Comparison of ENCODE assay signal across 25 cellular contexts in genomic region chr7:131112431-131112830, GRCh38.
DNase-seq lines count a peak whose midpoint lies in the region; ATAC-seq, FAIRE-seq and TF ChIP-seq lines count a peak whose summit lies in the region.
"Had no signal": no experiment of that assay in that cellular context is flagged by ENCODE, and none has a peak within 500 bp of the region (broad histone marks: within the 10 kb centered on the region; RNA-seq: fewer than 3 reads in every experiment).

No MANE protein-coding gene starts in this region.

- peaks cover 18% of the 10 kb centered on the region for H3K79me2 ChIP-seq in HepG2 (ENCODE audit: insufficient read depth, low read length)

- no peak for TF ChIP-seq RAD21 in HepG2 (CRISPR knock-in tag; IDR thresholded peaks at IDR 0.05)

- H4K20me1 ChIP-seq in BLaER1 (no peaks in the 10 kb centered on the region), HepG2 (ENCODE audit: insufficient read depth, low read length) (no peaks in the 10 kb centered on the region)

- H3K36me3 ChIP-seq in BLaER1 (no peaks in the 10 kb centered on the region), HepG2 (replicated peaks in 1 of 2; ENCODE audit: control insufficient read depth in 1 of 2, insufficient read depth in 2 of 2, low read length in 2 of 2) (no peaks in the 10 kb centered on the region), psoas muscle (ENCODE audit: insufficient read depth in 1 of 2, low read depth in 1 of 2) (peaks cover 0 to 3% of the 10 kb centered on the region in 2 donors)
- H3K36me3 ChIP-seq in naive thymus-derived CD4-positive, alpha-beta T cell (ENCODE audit: control insufficient read depth in 2 of 3, insufficient read depth in 3 of 3, low read length in 3 of 3), result peaks cover 0 to 9% (median 0%) of the 10 kb centered on the region in 3 experiments
- H3K36me3 ChIP-seq: thoracic aorta, uterus had no signal

- peaks cover 0 to 6% (median under 1%) of the 10 kb centered on the region in 11 donors for H3K9me3 Mint-ChIP-seq in naive thymus-derived CD4-positive, alpha-beta T cell
- H3K9me3 Mint-ChIP-seq: CD8-positive, alpha-beta T cell had no signal

- H3K4me1 ChIP-seq in BLaER1 (peaks cover 45% of the 10 kb centered on the region), HepG2 (ENCODE audit: insufficient read depth, low read length) (peaks cover 30% of the 10 kb centered on the region), psoas muscle (peaks cover 17% of the 10 kb centered on the region)
- peaks cover 18 to 24% of the 10 kb centered on the region in 2 donors for H3K4me1 ChIP-seq in naive thymus-derived CD4-positive, alpha-beta T cell (ENCODE audit: control insufficient read depth in 2 of 2, insufficient read depth in 2 of 2, low read length in 2 of 2)

- WGBS in HepG2 (ENCODE audit: low lambda C conversion rate), result 88% methylated on average over 1 of the region's 1 CpG
- WGBS in psoas muscle, 3 donors, result 63 to 91% (median 70%) methylated on average over 1 of the region's 1 CpG

- CTCF ChIA-PET in naive thymus-derived CD4-positive, alpha-beta T cell (lab: Charles Lee), result no interaction called here
- CTCF ChIA-PET in HepG2 (lab: Yijun Ruan, JAX; ENCODE audit: low intra/inter-chr PET ratio, low total read pairs), result no interaction called here

- no peaks in the 10 kb centered on the region for H3K27me3 Mint-ChIP-seq in T-helper 17 cell
- peaks cover 0 to 19% (median 0%) of the 10 kb centered on the region in 5 donors for H3K27me3 Mint-ChIP-seq in naive thymus-derived CD4-positive, alpha-beta T cell
- H3K27me3 Mint-ChIP-seq: activated naive CD8-positive, alpha-beta T cell had no signal

- no peak for TF ChIP-seq CTCF in GM12865 (IDR thresholded peaks at IDR 0.05; ENCODE audit: insufficient read depth, low read depth, low read length, missing control alignments)
- TF ChIP-seq CTCF in HepG2 (CRISPR knock-in tag; IDR thresholded peaks at IDR 0.05), result no peak
- TF ChIP-seq CTCF in psoas muscle (IDR thresholded peaks at IDR 0.05), result no peak

- TF ChIP-seq EP300 in HepG2 (IDR thresholded peaks at IDR 0.05; ENCODE audit: low read depth in 2 of 2, low read length in 2 of 2) (no peak), HepG2 (CRISPR knock-in tag; IDR thresholded peaks at IDR 0.05; ENCODE audit: borderline replicate concordance) (no peak)

- H2AFZ ChIP-seq in HepG2 (ENCODE audit: low read length), result no peak overlapping the region

- intact Hi-C loops in naive thymus-derived CD4-positive, alpha-beta T cell (cut with micrococcal nuclease), result loop anchor here in 1 of 2 donors (5.0 kb wide), 1 partner anchor 35 kb away; no protein-coding TSS in a partner anchor
- intact Hi-C loops in HepG2 (cut with micrococcal nuclease; ENCODE audit: unreplicated experiment), result no loop called here
- intact Hi-C loops in psoas muscle (cut with DNase I), result loop anchor here (5.0 kb wide), 3 partner anchors 35 to 135 kb away; no protein-coding TSS in a partner anchor

- in situ Hi-C loops in HepG2 (cut with HindIII; ENCODE audit: extremely low pct_ligation_motif_present, low pct_unique_long_range_greater_than_20kb), result no loop called here

- no peaks in the 10 kb centered on the region for H3K9me3 ChIP-seq in BLaER1
- H3K9me3 ChIP-seq in T-helper 17 cell (ENCODE audit: control insufficient read depth, low read length, poor library complexity, severe bottlenecking), result no peaks in the 10 kb centered on the region
- H3K9me3 ChIP-seq in naive thymus-derived CD4-positive, alpha-beta T cell (ENCODE audit: control insufficient read depth in 2 of 3, low read length in 3 of 3), result no peaks in the 10 kb centered on the region
- no peaks in the 10 kb centered on the region for H3K9me3 ChIP-seq in HepG2 (ENCODE audit: low read length)
- H3K9me3 ChIP-seq in psoas muscle, result no peaks in the 10 kb centered on the region
- H3K9me3 ChIP-seq: thoracic aorta, uterus had no signal

- DNase-seq in GM12865 (ENCODE audit: low read depth) (peak; percentile 49), T-helper 17 cell (no peak), substantia nigra (lab: John Stamatoyannopoulos, UW) (no peak), HepG2 (ENCODE audit: low spot score) (no peak), HTR-8/SVneo (ENCODE audit: insufficient read length, low spot score) (no peak), psoas muscle (no peak)
- no peak for DNase-seq in naive thymus-derived CD4-positive, alpha-beta T cell
- DNase-seq: activated CD4-positive, alpha-beta T cell treated with anti-CD3 and anti-CD28 coated beads, Interleukin-2, amount 10 ng/mL, durations not matched to agents 24 days and 14 days; CD8-positive, alpha-beta T cell; central memory CD4-positive, alpha-beta T cell; GF-D8; kidney; mammary epithelial cell; MM.1S; NCI-H1417 treated with DMSO at 0.1 percent for 48 hours; NK-92 treated with Interleukin-12 subunit alpha and Interleukin-12 subunit beta, amount 100 ng/mL, for 24 hours; occipital lobe; T-helper 2 cell; uterus had no signal

- BruUV-seq in HepG2 (replicated peaks; lab: Mats Ljungman, UMichigan), result no TSS peak

- ATAC-seq in T-helper 17 cell (no peak), HepG2 (no peak), psoas muscle (no peak)
- no peak for ATAC-seq in naive thymus-derived CD4-positive, alpha-beta T cell
- ATAC-seq: CD8-positive, alpha-beta T cell; K562 had no signal

- no peak overlapping the region for H3K9ac ChIP-seq in BLaER1
- no peak overlapping the region for H3K9ac ChIP-seq in HepG2 (ENCODE audit: insufficient read depth, low read depth, low read length)

- no peak overlapping the region for H3K4me3 Mint-ChIP-seq in T-helper 17 cell
- H3K4me3 Mint-ChIP-seq in naive thymus-derived CD4-positive, alpha-beta T cell, result peak overlapping the region in 1 of 10 donors; percentile 26
- H3K4me3 Mint-ChIP-seq: activated CD4-positive, alpha-beta T cell treated with anti-CD3 and anti-CD28 coated beads, Interleukin-2, amount 10 ng/mL, durations not matched to agents 24 days and 14 days; CD8-positive, alpha-beta T cell; dendritic cell treated with granulocyte-macrophage colony-stimulating factor and Interleukin-4, amounts not matched to agents 40 ng/mL and 50 ng/mL, for 4 days had no signal

- peaks cover 12% of the 10 kb centered on the region; the same call in 1 of the 2 replicates for H3K27me3 ChIP-seq in BLaER1
- H3K27me3 ChIP-seq in naive thymus-derived CD4-positive, alpha-beta T cell (ENCODE audit: control insufficient read depth in 2 of 2, insufficient read depth in 2 of 2, low read length in 2 of 2), result no peaks in the 10 kb centered on the region
- no peaks in the 10 kb centered on the region; a peak in 1 of 5 replicates for H3K27me3 ChIP-seq in HepG2 (ENCODE audit: control insufficient read depth in 1 of 2, insufficient read depth in 2 of 2, low read length in 2 of 2)
- no peaks in the 10 kb centered on the region for H3K27me3 ChIP-seq in psoas muscle (ENCODE audit: insufficient read depth in 3 of 3, low read length in 2 of 3)
- H3K27me3 ChIP-seq: uterus had no signal

- H3K4me3 ChIP-seq in BLaER1, result no peak overlapping the region
- no peak overlapping the region for H3K4me3 ChIP-seq in GM12865 (ENCODE audit: low read depth, low read length)
- H3K4me3 ChIP-seq in naive thymus-derived CD4-positive, alpha-beta T cell (ENCODE audit: low read length), result no peak overlapping the region
- H3K4me3 ChIP-seq in HepG2 (replicated peaks in 1 of 3; ENCODE audit: insufficient read depth in 1 of 3, low read depth in 2 of 3, low read length in 3 of 3), result no peak overlapping the region
- H3K4me3 ChIP-seq in psoas muscle, result no peak overlapping the region
- H3K4me3 ChIP-seq: K562, uterus had no signal

- H3K27ac Mint-ChIP-seq in T-helper 17 cell, result peak overlapping the region; percentile 91
- H3K27ac Mint-ChIP-seq in naive thymus-derived CD4-positive, alpha-beta T cell, result peak overlapping the region in 7 of 9 donors; percentile 3 to 89 (median 19)
- H3K27ac Mint-ChIP-seq: activated CD4-positive, alpha-beta T cell treated with anti-CD3 and anti-CD28 coated beads, Interleukin-2, amount 10 ng/mL, durations not matched to agents 24 days and 14 days; CD8-positive, alpha-beta T cell had no signal

- H3K27ac ChIP-seq in BLaER1 (no peak overlapping the region), substantia nigra (ENCODE audit: low read depth, low read length, poor library complexity, severe bottlenecking) (no peak overlapping the region), HepG2 (ENCODE audit: extremely low read length, insufficient read depth, low read length) (no peak overlapping the region), psoas muscle (no peak overlapping the region)
- H3K27ac ChIP-seq in naive thymus-derived CD4-positive, alpha-beta T cell (ENCODE audit: low read depth, low read length), result no peak overlapping the region

- POLR2A ChIA-PET in naive thymus-derived CD4-positive, alpha-beta T cell (lab: Charles Lee), result no interaction called here
- POLR2A ChIA-PET in HepG2 (lab: Yijun Ruan, JAX), result no interaction called here

- TF ChIP-seq POLR2A in HepG2 (IDR thresholded peaks at IDR 0.05; ENCODE audit: insufficient read depth in 1 of 2, low read depth in 2 of 2, low read length in 2 of 2), result no peak

- FAIRE-seq in HepG2 (lab: Jason Lieb, UNC) (no peak), HTR-8/SVneo (lab: Jason Lieb, UNC) (no peak)
- FAIRE-seq: H1, K562, kidney had no signal

- H3K4me2 ChIP-seq in BLaER1 (0 out of 2 replicates have a peak overlapping the region, but pooled peaks have one; percentile 6), HepG2 (ENCODE audit: low read depth, low read length) (no peak overlapping the region)

- peaks cover 43% of the 10 kb centered on the region for H3K4me1 Mint-ChIP-seq in T-helper 17 cell
- peaks cover 24 to 45% (median 29%) of the 10 kb centered on the region in 7 donors for H3K4me1 Mint-ChIP-seq in naive thymus-derived CD4-positive, alpha-beta T cell

- H3K36me3 Mint-ChIP-seq in T-helper 17 cell (ENCODE audit: low read depth), result peaks cover 10% of the 10 kb centered on the region
- peaks cover 0 to 6% (median 4%) of the 10 kb centered on the region in 5 donors for H3K36me3 Mint-ChIP-seq in naive thymus-derived CD4-positive, alpha-beta T cell
- H3K36me3 Mint-ChIP-seq: activated naive CD8-positive, alpha-beta T cell had no signal

TF ChIP-seq in HepG2, 621 proteins besides CTCF, POLR2A, EP300 and RAD21 (continues in another document):
- TF ChIP-seq ZNF468 (CRISPR knock-in tag; IDR thresholded peaks at IDR 0.05), result no peak
- no peak for TF ChIP-seq MED13 (CRISPR knock-in tag; IDR thresholded peaks at IDR 0.05)
- TF ChIP-seq ZNF232 (CRISPR knock-in tag; IDR thresholded peaks at IDR 0.05; ENCODE audit: borderline replicate concordance), result no peak
